Comparison of ENCODE assay signal across 1 cellular context in genomic region chr6:16626650-16627049, GRCh38.
TF ChIP-seq lines count a peak whose summit lies in the region.

No MANE protein-coding gene starts in this region.

TF ChIP-seq in H1, 55 proteins besides CTCF, POLR2A, EP300 and RAD21 (continued from another document):
- no peak for TF ChIP-seq ATF3 (IDR thresholded peaks at IDR 0.05; ENCODE audit: insufficient read depth, low read depth, low read length)
- no peak for TF ChIP-seq NRF1 (IDR thresholded peaks at IDR 0.05; ENCODE audit: low read depth, low read length)
- TF ChIP-seq SIX5 (IDR thresholded peaks at IDR 0.05; ENCODE audit: low read depth, low read length), result no peak
- TF ChIP-seq NANOG (IDR thresholded peaks at IDR 0.05; ENCODE audit: insufficient read depth, low read depth, low read length, poor library complexity, severe bottlenecking), result no peak
- TF ChIP-seq CHD1 (IDR thresholded peaks at IDR 0.05; ENCODE audit: low read depth, low read length), result no peak
- TF ChIP-seq SUZ12 (IDR thresholded peaks at IDR 0.05; ENCODE audit: low read length), result no peak
